ENCODE assay signal across 22 cellular contexts in the genomic region with DNA sequence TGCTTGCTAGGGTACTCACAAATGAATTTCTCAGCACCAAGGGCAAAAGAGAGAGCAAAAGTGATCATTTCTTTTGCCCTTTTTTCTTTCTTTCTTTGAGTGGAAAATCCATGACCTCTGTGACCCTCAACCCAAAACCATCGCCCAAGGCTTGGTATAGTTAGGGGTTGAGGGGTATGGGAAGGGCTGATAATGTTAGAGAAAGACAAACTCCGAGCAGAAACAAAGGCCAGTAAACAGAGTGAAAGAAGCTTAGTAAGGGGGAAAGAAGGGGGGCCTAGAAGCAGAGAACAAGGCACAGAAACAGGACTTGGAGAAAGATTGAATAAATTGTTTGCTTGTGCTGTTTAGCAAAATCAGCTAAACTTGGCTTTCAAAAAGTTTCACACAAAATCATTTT.
A peak's percentile ranks its signal among the peaks of the same experiment; 100 is the strongest.
DNase-seq lines count a peak whose midpoint lies in the region; ATAC-seq and TF ChIP-seq lines count a peak whose summit lies in the region.
"Had no signal": no experiment of that assay in that cellular context is flagged by ENCODE, and none has a peak within 500 bp of the region (broad histone marks: within the 10 kb centered on the region; RNA-seq: fewer than 3 reads in every experiment).

No MANE protein-coding gene starts in this region.

- TF ChIP-seq EP300 in tibial nerve (IDR thresholded peaks at IDR 0.05), result no peak
- no peak for TF ChIP-seq EP300 in ovary (IDR thresholded peaks at IDR 0.05)

- H3K36me3 Mint-ChIP-seq in nephron (ENCODE audit: low read depth), result no peaks in the 10 kb centered on the region
- no peaks in the 10 kb centered on the region for H3K36me3 Mint-ChIP-seq in effector memory CD8-positive, alpha-beta T cell (ENCODE audit: insufficient read depth)
- H3K36me3 Mint-ChIP-seq: CD8-positive, alpha-beta T cell had no signal

- H3K9me3 Mint-ChIP-seq in nephron, result no peaks in the 10 kb centered on the region
- peaks cover 0 to 1% of the 10 kb centered on the region in 2 donors for H3K9me3 Mint-ChIP-seq in effector memory CD8-positive, alpha-beta T cell
- H3K9me3 Mint-ChIP-seq: CD8-positive, alpha-beta T cell had no signal

- H3K4me1 Mint-ChIP-seq in nephron, result peaks cover 56% of the 10 kb centered on the region
- H3K4me1 Mint-ChIP-seq in effector memory CD8-positive, alpha-beta T cell (ENCODE audit: low read depth in 2 of 2), result no peaks in the 10 kb centered on the region

- 0 to 27% methylated on average over 2 of the region's 2 CpGs for WGBS in ectodermal cell, 2 experiments
- 23 to 31% methylated on average over 2 of the region's 2 CpGs for WGBS in tibial nerve, 2 donors
- WGBS in ovary, 3 donors, result 29 to 41% (median 33%) methylated on average over 2 of the region's 2 CpGs

- DNase-seq in OCI-M1 (lab: John Stamatoyannopoulos, UW), result peak; percentile 11
- DNase-seq in tibial nerve (ENCODE audit: low spot score in 2 of 2), result no peak
- DNase-seq in effector memory CD8-positive, alpha-beta T cell, result no peak
- no peak for DNase-seq in ovary
- DNase-seq: Calu3; CD8-positive, alpha-beta T cell; DMS53; EL; GM23248; MM.1S; NCI-H1092; NCI-H146; NCI-H2081; NCI-H2171 treated with DMSO at 0.1 percent for 48 hours; NCI-H446 treated with DMSO at 0.1 percent for 48 hours; NK-92 treated with Interleukin-12 subunit alpha and Interleukin-12 subunit beta, amount 100 ng/mL, for 24 hours; SHP77 treated with DMSO at 0.1 percent for 48 hours had no signal

- H3K4me1 ChIP-seq in ectodermal cell (ENCODE audit: control insufficient read depth, insufficient read depth, low read length), result peaks cover 52% of the 10 kb centered on the region
- H3K4me1 ChIP-seq in tibial nerve, result peaks cover 0 to 37% (median 1%) of the 10 kb centered on the region in 4 donors
- peaks cover 1% of the 10 kb centered on the region for H3K4me1 ChIP-seq in ovary (ENCODE audit: insufficient read depth)

- H3K4me3 Mint-ChIP-seq in nephron, result no peak overlapping the region
- H3K4me3 Mint-ChIP-seq in effector memory CD8-positive, alpha-beta T cell, result no peak overlapping the region
- H3K4me3 Mint-ChIP-seq: CD8-positive, alpha-beta T cell had no signal

- ATAC-seq in effector memory CD8-positive, alpha-beta T cell (replicated peaks), result no peak
- ATAC-seq in HG03439 (IDR thresholded peaks at IDR 0.05; ENCODE audit: unreplicated experiment), result no peak
- ATAC-seq: CD8-positive, alpha-beta T cell; GM12878 had no signal

- no peaks in the 10 kb centered on the region for H3K27me3 Mint-ChIP-seq in nephron (ENCODE audit: low read depth)
- H3K27me3 Mint-ChIP-seq in effector memory CD8-positive, alpha-beta T cell, result no peaks in the 10 kb centered on the region

- no peak overlapping the region for H3K4me3 ChIP-seq in ectodermal cell (ENCODE audit: insufficient read depth, low read depth, low read length)
- H3K4me3 ChIP-seq in tibial nerve, result no peak overlapping the region
- no peak overlapping the region for H3K4me3 ChIP-seq in ovary
- H3K4me3 ChIP-seq: BLaER1 treated with 17β-estradiol and CSF1 and Interleukin-3, amounts not matched to agents 10 nM and 100 nM; GM12878; GM23248 had no signal

- intact Hi-C loops in ovary (cut with DNase I), result no loop called here

- H3K27me3 ChIP-seq in ectodermal cell (ENCODE audit: control insufficient read depth, insufficient read depth, low read length, poor library complexity, severe bottlenecking) (no peaks in the 10 kb centered on the region), tibial nerve (no peaks in the 10 kb centered on the region), ovary (no peaks in the 10 kb centered on the region)
- H3K27me3 ChIP-seq: BLaER1 treated with 17β-estradiol and CSF1 and Interleukin-3, amounts not matched to agents 10 nM and 100 nM had no signal

- H3K36me3 ChIP-seq in ectodermal cell (ENCODE audit: control insufficient read depth, insufficient read depth, low read length) (no peaks in the 10 kb centered on the region), tibial nerve (no peaks in the 10 kb centered on the region), ovary (no peaks in the 10 kb centered on the region)
- H3K36me3 ChIP-seq: BLaER1 treated with 17β-estradiol and CSF1 and Interleukin-3, amounts not matched to agents 10 nM and 100 nM had no signal

- TF ChIP-seq POLR2A in tibial nerve (IDR thresholded peaks at IDR 0.05) (no peak), ovary (IDR thresholded peaks at IDR 0.05) (no peak)

- TF ChIP-seq CTCF in nephron (IDR thresholded peaks at IDR 0.05; ENCODE audit: unreplicated experiment in 3 of 3), result no peak
- no peak for TF ChIP-seq CTCF in tibial nerve (IDR thresholded peaks at IDR 0.05)
- no peak for TF ChIP-seq CTCF in ovary (IDR thresholded peaks at IDR 0.05)

- H3K27ac Mint-ChIP-seq in nephron, result peak overlapping the region in 2 of 3 experiments; percentile 9 to 69
- no peak overlapping the region for H3K27ac Mint-ChIP-seq in effector memory CD8-positive, alpha-beta T cell
- H3K27ac Mint-ChIP-seq: CD8-positive, alpha-beta T cell had no signal

- H3K9me3 ChIP-seq in ectodermal cell (ENCODE audit: control insufficient read depth, low read length), result no peaks in the 10 kb centered on the region
- no peaks in the 10 kb centered on the region for H3K9me3 ChIP-seq in tibial nerve
- no peaks in the 10 kb centered on the region for H3K9me3 ChIP-seq in ovary
- H3K9me3 ChIP-seq: BLaER1 treated with 17β-estradiol and CSF1 and Interleukin-3, amounts not matched to agents 10 nM and 100 nM had no signal

- H3K27ac ChIP-seq in ectodermal cell (ENCODE audit: insufficient read depth, low read depth, low read length, poor library complexity, severe bottlenecking), result peak overlapping the region; percentile 47
- H3K27ac ChIP-seq in tibial nerve, result peak overlapping the region in 3 of 4 donors; percentile 40 to 75 (median 59)
- peak overlapping the region in 1 of 2 donors; percentile 16 for H3K27ac ChIP-seq in ovary
- H3K27ac ChIP-seq: BLaER1 treated with 17β-estradiol and CSF1 and Interleukin-3, amounts not matched to agents 10 nM and 100 nM; GM23248 had no signal

Comparison
In these comparisons a context has a peak if more than half of its experiments do, and no peak if none do; other contexts are left out.
1. H3K27ac Mint-ChIP-seq: peak in nephron (2 of 3); none in effector memory CD8-positive, alpha-beta T cell (0 of 2).